In genomic region chr20:31968299-31969126, GRCh38 we compare ENCODE assay signal across 1 cellular context.
TF ChIP-seq lines count a peak whose summit lies in the region.

No MANE protein-coding gene starts in this region.

TF ChIP-seq in HepG2, 621 proteins besides CTCF, POLR2A, EP300 and RAD21 (continued from another document and continues in another):
- peak; percentile 98 for TF ChIP-seq ZNF646 (CRISPR knock-in tag; IDR thresholded peaks at IDR 0.05)
- peak; percentile 100 for TF ChIP-seq ZC3H13 (CRISPR knock-in tag; IDR thresholded peaks at IDR 0.05)
- TF ChIP-seq ZSCAN22 (CRISPR knock-in tag; IDR thresholded peaks at IDR 0.05): peak; percentile 98
- TF ChIP-seq MAF1 (CRISPR knock-in tag; IDR thresholded peaks at IDR 0.05; ENCODE audit: borderline replicate concordance): peak; percentile 100
- TF ChIP-seq ZNF292 (CRISPR knock-in tag; IDR thresholded peaks at IDR 0.05; ENCODE audit: borderline replicate concordance, low read depth): peak; percentile 100
- TF ChIP-seq NFE2L1 (CRISPR knock-in tag; IDR thresholded peaks at IDR 0.05; ENCODE audit: borderline replicate concordance): peak; percentile 100
- TF ChIP-seq ZHX2 (IDR thresholded peaks at IDR 0.05; ENCODE audit: low read depth): no peak
- peak; percentile 100 for TF ChIP-seq ZHX2 (CRISPR knock-in tag; IDR thresholded peaks at IDR 0.05; ENCODE audit: borderline replicate concordance)
- peak; percentile 100 for TF ChIP-seq ZBTB38 (CRISPR knock-in tag; IDR thresholded peaks at IDR 0.05)
- peak; percentile 100 for TF ChIP-seq ZSCAN31 (CRISPR knock-in tag; IDR thresholded peaks at IDR 0.05; ENCODE audit: low read depth)
- TF ChIP-seq DDIT3 (CRISPR knock-in tag; IDR thresholded peaks at IDR 0.05): peak; percentile 100
- peak; percentile 100 for TF ChIP-seq ATRX (CRISPR knock-in tag; IDR thresholded peaks at IDR 0.05; ENCODE audit: borderline replicate concordance)
- TF ChIP-seq ZNF337 (CRISPR knock-in tag; IDR thresholded peaks at IDR 0.05; ENCODE audit: borderline replicate concordance, low read depth): peak; percentile 100
- peak; percentile 99 for TF ChIP-seq ZNF317 (CRISPR knock-in tag; IDR thresholded peaks at IDR 0.05)
- TF ChIP-seq KDM5B (CRISPR knock-in tag; IDR thresholded peaks at IDR 0.05; ENCODE audit: borderline replicate concordance): peak; percentile 100
- peak; percentile 100 for TF ChIP-seq BCL3 (CRISPR knock-in tag; IDR thresholded peaks at IDR 0.05)
- peak; percentile 100 for TF ChIP-seq RELA (CRISPR knock-in tag; IDR thresholded peaks at IDR 0.05)
- TF ChIP-seq NR3C1 (CRISPR knock-in tag; IDR thresholded peaks at IDR 0.05): peak; percentile 100
- peak; percentile 100 for TF ChIP-seq ARHGAP35 (CRISPR knock-in tag; IDR thresholded peaks at IDR 0.05; ENCODE audit: borderline replicate concordance)
- TF ChIP-seq SAFB2 (CRISPR knock-in tag; IDR thresholded peaks at IDR 0.05; ENCODE audit: borderline replicate concordance, low read depth): peak; percentile 100
- TF ChIP-seq HIVEP1 (CRISPR knock-in tag; IDR thresholded peaks at IDR 0.05): peak; percentile 100
- TF ChIP-seq ZNF274 (CRISPR knock-in tag; IDR thresholded peaks at IDR 0.05): peak; percentile 100
- TF ChIP-seq RFXANK (CRISPR knock-in tag; IDR thresholded peaks at IDR 0.05): peak; percentile 99
- peak; percentile 100 for TF ChIP-seq THAP8 (CRISPR knock-in tag; IDR thresholded peaks at IDR 0.05; ENCODE audit: borderline replicate concordance)
- TF ChIP-seq HNRNPK (IDR thresholded peaks at IDR 0.05; ENCODE audit: low read depth, low read length, poor library complexity, severe bottlenecking): peak; percentile 78
- TF ChIP-seq ZNF564 (CRISPR knock-in tag; IDR thresholded peaks at IDR 0.05): peak; percentile 100
- TF ChIP-seq ZNF609 (CRISPR knock-in tag; IDR thresholded peaks at IDR 0.05; ENCODE audit: borderline replicate concordance): peak; percentile 98
- peak; percentile 100 for TF ChIP-seq TERF1 (CRISPR knock-in tag; IDR thresholded peaks at IDR 0.05)
- TF ChIP-seq PHF5A (CRISPR knock-in tag; IDR thresholded peaks at IDR 0.05; ENCODE audit: low read depth, unreplicated experiment): peak; percentile 100
- peak; percentile 100 for TF ChIP-seq ZBTB34 (CRISPR knock-in tag; IDR thresholded peaks at IDR 0.05)
- TF ChIP-seq HOXA3 (CRISPR knock-in tag; IDR thresholded peaks at IDR 0.05): peak; percentile 100
- peak; percentile 100 for TF ChIP-seq ZBTB20 (CRISPR knock-in tag; IDR thresholded peaks at IDR 0.05; ENCODE audit: borderline replicate concordance, low read depth)
- peak; percentile 100 for TF ChIP-seq ZNF12 (CRISPR knock-in tag; IDR thresholded peaks at IDR 0.05)
- no peak for TF ChIP-seq U2AF1 (optimal IDR thresholded peaks at IDR 0.05; ENCODE audit: low read depth, low read length)
- peak; percentile 100 for TF ChIP-seq ZNF747 (CRISPR knock-in tag; IDR thresholded peaks at IDR 0.05; ENCODE audit: borderline replicate concordance)
